16 cellular contexts compared by ENCODE assay signal in genomic region chr18:44696892-44697291, GRCh38. TPM values are rescaled to one million over a fixed set of nuclear protein-coding genes. Genes with fewer than 3 reads are reported as not detected.
DNase-seq lines count a peak whose midpoint lies in the region; ATAC-seq and TF ChIP-seq lines count a peak whose summit lies in the region.
"Had no signal": no experiment of that assay in that cellular context is flagged by ENCODE, and none has a peak within 500 bp of the region (broad histone marks: within the 10 kb centered on the region; RNA-seq: fewer than 3 reads in every experiment).

No MANE protein-coding gene starts in this region.

- H3K27me3 ChIP-seq in RWPE2 (ENCODE audit: insufficient read depth, poor library complexity, severe bottlenecking) (no peaks in the 10 kb centered on the region), esophagus squamous epithelium (no peaks in the 10 kb centered on the region), thoracic aorta (replicated peaks; ENCODE audit: insufficient read depth) (no peaks in the 10 kb centered on the region)

- H3K27ac ChIP-seq in RWPE2 (ENCODE audit: poor library complexity, severe bottlenecking) (peak overlapping the region; percentile 44), esophagus squamous epithelium (peak overlapping the region in 3 of 4 donors; percentile 18 to 55 (median 37)), thoracic aorta (no peak overlapping the region)
- H3K27ac ChIP-seq: SK-N-MC had no signal

- no peak overlapping the region for H3K4me3 ChIP-seq in RWPE2 (ENCODE audit: severe bottlenecking)
- H3K4me3 ChIP-seq in esophagus squamous epithelium, result peak overlapping the region in 1 of 4 donors; percentile 21
- no peak overlapping the region for H3K4me3 ChIP-seq in mucosa of descending colon
- H3K4me3 ChIP-seq in thoracic aorta, result peak overlapping the region; percentile 9
- H3K4me3 ChIP-seq: SK-N-MC had no signal

- intact Hi-C loops in esophagus squamous epithelium (cut with DNase I), result no loop called here
- intact Hi-C loops in mucosa of descending colon (cut with DNase I, micrococcal nuclease), result no loop called here

- H3K9me3 ChIP-seq in RWPE2 (ENCODE audit: severe bottlenecking) (no peaks in the 10 kb centered on the region), esophagus squamous epithelium (no peaks in the 10 kb centered on the region), mucosa of descending colon (no peaks in the 10 kb centered on the region), thoracic aorta (no peaks in the 10 kb centered on the region)

- TF ChIP-seq CTCF in RWPE2 (IDR thresholded peaks at IDR 0.05; ENCODE audit: poor library complexity, severe bottlenecking) (no peak), esophagus squamous epithelium (IDR thresholded peaks at IDR 0.05) (no peak), mucosa of descending colon (IDR thresholded peaks at IDR 0.05) (no peak), thoracic aorta (IDR thresholded peaks at IDR 0.05) (no peak)

- H3K36me3 ChIP-seq in RWPE2 (ENCODE audit: low read depth), result no peaks in the 10 kb centered on the region
- H3K36me3 ChIP-seq in esophagus squamous epithelium, result no peaks in the 10 kb centered on the region
- H3K36me3 ChIP-seq in mucosa of descending colon (ENCODE audit: low read depth), result no peaks in the 10 kb centered on the region
- no peaks in the 10 kb centered on the region for H3K36me3 ChIP-seq in thoracic aorta

- ATAC-seq in RWPE2 (ENCODE audit: low read depth), result peak; percentile 48; the same call in 2 of the 3 replicates
- ATAC-seq in mucosa of descending colon, result peak; percentile 47
- ATAC-seq in thoracic aorta (ENCODE audit: insufficient number of reproducible peaks, low FRiP score, low read depth), result no peak
- no peak for ATAC-seq in HG02759 (IDR thresholded peaks at IDR 0.05; ENCODE audit: unreplicated experiment)
- no peak for ATAC-seq in HG03342 (IDR thresholded peaks at IDR 0.05; ENCODE audit: unreplicated experiment)
- ATAC-seq: naive thymus-derived CD8-positive, alpha-beta T cell had no signal

- H3K4me1 ChIP-seq in RWPE2 (ENCODE audit: insufficient read depth, poor library complexity, severe bottlenecking) (peaks cover 25% of the 10 kb centered on the region), esophagus squamous epithelium (peaks cover 0 to 76% (median 33%) of the 10 kb centered on the region in 3 donors), mucosa of descending colon (ENCODE audit: low read depth) (no peaks in the 10 kb centered on the region), thoracic aorta (ENCODE audit: control insufficient read depth in 1 of 2, low read depth in 2 of 2) (peaks cover 41 to 51% of the 10 kb centered on the region in 2 donors)

- DNase-seq in RWPE2 (ENCODE audit: low spot score) (no peak), esophagus squamous epithelium (lab: John Stamatoyannopoulos, UW) (no peak), mucosa of descending colon (no peak), thoracic aorta (ENCODE audit: low spot score) (no peak)
- DNase-seq in activated CD4-positive, CD25-positive, alpha-beta regulatory T cell treated with anti-CD3 and anti-CD28 coated beads, Interleukin-2, amount 50 U/mL, for 72 hours, result no peak
- no peak for DNase-seq in effector CD4-positive, alpha-beta T cell
- DNase-seq: activated CD4-positive, alpha-beta T cell treated with anti-CD3 and anti-CD28 coated beads for 4 hours; activated effector memory CD4-positive, alpha-beta T cell treated with anti-CD3 and anti-CD28 coated beads, Interleukin-2, amount 50 U/mL, for 16 hours; CD4-positive, alpha-beta T cell; naive thymus-derived CD8-positive, alpha-beta T cell; NCI-H1092 treated with DMSO at 0.1 percent for 48 hours; NCI-H524 treated with DMSO at 0.1 percent for 48 hours; stimulated activated CD4-positive, alpha-beta T cell treated with anti-CD3 and anti-CD28 coated beads, Interleukin-2, amount 100 ng/mL, for 48 hours had no signal

- TF ChIP-seq POLR2A in esophagus squamous epithelium (IDR thresholded peaks at IDR 0.05), result no peak

- 20 to 31% methylated on average over 9 of the region's 9 CpGs for WGBS in esophagus squamous epithelium, 2 donors

RNA-seq across cellular contexts. Expression of gene SETBP1, which starts 16.2 kb away (rescaled TPM):
- total RNA-seq in esophagus squamous epithelium, result 10 to 100 TPM in 1 of 4 donors, 1 to 10 TPM in 3; 2.6 to 18.5 (median 6.4) TPM
- 10 to 100 TPM; 15.0 to 97.2 (median 17.8) TPM for total RNA-seq in mucosa of descending colon
- 10 to 100 TPM; 39.3 to 50.2 TPM for total RNA-seq in thoracic aorta

Comparison
In these comparisons a context has a peak if more than half of its experiments do, and no peak if none do; other contexts are left out.
1. ATAC-seq: peak in RWPE2 (single experiment) and mucosa of descending colon (single experiment); none in thoracic aorta (single experiment), HG02759 (single experiment) and HG03342 (single experiment).
2. H3K27ac ChIP-seq: peak in RWPE2 (single experiment) and esophagus squamous epithelium (3 of 4); none in thoracic aorta (0 of 2).